8 cellular contexts compared by ENCODE assay signal in genomic region chr3:186570941-186571643, GRCh38. TPM values are rescaled to one million over a fixed set of nuclear protein-coding genes. Genes with fewer than 3 reads are reported as not detected.
DNase-seq lines count a peak whose midpoint lies in the region; ATAC-seq and TF ChIP-seq lines count a peak whose summit lies in the region.

No MANE protein-coding gene starts in this region.

- H3K27me3 Mint-ChIP-seq in naive thymus-derived CD4-positive, alpha-beta T cell = peaks cover 0 to 4% (median 0%) of the 10 kb centered on the region in 5 donors

- H3K36me3 Mint-ChIP-seq in naive thymus-derived CD4-positive, alpha-beta T cell = peaks cover 0 to 25% (median 7%) of the 10 kb centered on the region in 5 donors

- peak overlapping the region; percentile 68 to 96 for H3K9ac ChIP-seq in colonic mucosa (ENCODE audit: low read depth in 2 of 2, low read length in 2 of 2)

- peak overlapping the region; percentile 66 for H3K27ac ChIP-seq in colonic mucosa
- peak overlapping the region; percentile 95 for H3K27ac ChIP-seq in naive thymus-derived CD4-positive, alpha-beta T cell (ENCODE audit: low read depth, low read length)

- peaks cover 0 to 5% (median 0%) of the 10 kb centered on the region in 11 donors for H3K9me3 Mint-ChIP-seq in naive thymus-derived CD4-positive, alpha-beta T cell

- peak overlapping the region; percentile 85 to 99 (median 98) for H3K27ac Mint-ChIP-seq in naive thymus-derived CD4-positive, alpha-beta T cell

- CTCF ChIA-PET in BJ (lab: Yijun Ruan, JAX) = interaction anchor here (1.7 kb wide), 1 partner anchor 44 kb away, joined by 8 read pairs; no protein-coding TSS in a partner anchor
- CTCF ChIA-PET in naive thymus-derived CD4-positive, alpha-beta T cell (lab: Charles Lee) = interaction anchor here (1.0 kb wide), 1 partner anchor 615 kb away, joined by 4 read pairs; no protein-coding TSS in a partner anchor

- ATAC-seq in naive thymus-derived CD4-positive, alpha-beta T cell = no peak

- intact Hi-C loops in colonic mucosa (cut with DNase I) = no loop called here
- intact Hi-C loops in naive thymus-derived CD4-positive, alpha-beta T cell (cut with micrococcal nuclease) = loop anchor here (1.0 to 10.0 kb wide), 15 partner anchors 46 to 1756 kb away; partner anchors contain the start of genes EIF4A2 (in 2 of the 2), RFC4 (in 2 of the 2), SENP2 (in 2 of the 2) and TRA2B (in 2 of the 2)

- peaks cover 20 to 70% (median 65%) of the 10 kb centered on the region in 7 donors for H3K4me1 Mint-ChIP-seq in naive thymus-derived CD4-positive, alpha-beta T cell

- TF ChIP-seq CTCF in BJ (IDR thresholded peaks at IDR 0.05; ENCODE audit: insufficient read depth, low read depth, low read length) = no peak
- TF ChIP-seq CTCF in LNCaP clone FGC (IDR thresholded peaks at IDR 0.05; ENCODE audit: control insufficient read depth, extremely low read depth, insufficient read depth) = no peak
- TF ChIP-seq CTCF in colonic mucosa (IDR thresholded peaks at IDR 0.05) = no peak

- no peaks in the 10 kb centered on the region for H3K27me3 ChIP-seq in BJ (ENCODE audit: control insufficient read depth, insufficient read depth, low read length)
- no peaks in the 10 kb centered on the region for H3K27me3 ChIP-seq in colonic mucosa
- H3K27me3 ChIP-seq in naive thymus-derived CD4-positive, alpha-beta T cell (ENCODE audit: control insufficient read depth in 2 of 2, insufficient read depth in 2 of 2, low read length in 2 of 2) = no peaks in the 10 kb centered on the region

- H3K4me3 ChIP-seq in BJ (ENCODE audit: low read depth, low read length) (peak overlapping the region; percentile 95), LNCaP clone FGC (ENCODE audit: low read depth, low read length) (peak overlapping the region; percentile 90), colonic mucosa (peak overlapping the region; percentile 62)
- peak overlapping the region; percentile 85 for H3K4me3 ChIP-seq in naive thymus-derived CD4-positive, alpha-beta T cell (ENCODE audit: low read length)

- no peaks in the 10 kb centered on the region for H3K9me3 ChIP-seq in colonic mucosa
- H3K9me3 ChIP-seq in naive thymus-derived CD4-positive, alpha-beta T cell (ENCODE audit: control insufficient read depth in 2 of 3, low read length in 3 of 3) = no peaks in the 10 kb centered on the region

- DNase-seq in BJ (ENCODE audit: low read depth) (no peak), LNCaP clone FGC (ENCODE audit: low read depth) (no peak), colonic mucosa (no peak), NCI-H526 treated with DMSO at 0.1 percent for 48 hours (lab: John Stamatoyannopoulos, UW) (no peak), kidney glomerular epithelial cell (lab: John Stamatoyannopoulos, UW) (no peak), pons (ENCODE audit: low spot score) (no peak)
- peak in 1 of 9 donors; percentile 8 for DNase-seq in naive thymus-derived CD4-positive, alpha-beta T cell
- DNase-seq in stimulated activated CD8-positive, alpha-beta memory T cell treated with anti-CD3 and anti-CD28 coated beads, Interleukin-4, amount 100 ng/mL, for 48 hours = no peak

- peak overlapping the region; percentile 83 to 98 (median 95) for H3K4me3 Mint-ChIP-seq in naive thymus-derived CD4-positive, alpha-beta T cell

- H3K36me3 ChIP-seq in BJ (ENCODE audit: control insufficient read depth, insufficient read depth, low read length) (peaks cover 5% of the 10 kb centered on the region; the same call in 1 of the 2 replicates), colonic mucosa (no peaks in the 10 kb centered on the region)
- peaks cover 0 to 13% (median 5%) of the 10 kb centered on the region in 3 experiments for H3K36me3 ChIP-seq in naive thymus-derived CD4-positive, alpha-beta T cell (ENCODE audit: control insufficient read depth in 2 of 3, insufficient read depth in 3 of 3, low read length in 3 of 3)

- POLR2A ChIA-PET in BJ (lab: Charles Lee) = interaction anchor here (0.6 kb wide), 1 partner anchor 19 kb away, joined by 3 read pairs; no protein-coding TSS in a partner anchor
- POLR2A ChIA-PET in naive thymus-derived CD4-positive, alpha-beta T cell (lab: Charles Lee) = interaction anchor here (0.8 to 7.8 kb wide), 11 partner anchors 10 to 985 kb away, joined by 3 to 74 read pairs (median 3); partner anchors contain the start of genes EIF4A2, SENP2 and TRA2B

- peaks cover 12% of the 10 kb centered on the region for H3K4me1 ChIP-seq in colonic mucosa
- H3K4me1 ChIP-seq in naive thymus-derived CD4-positive, alpha-beta T cell (ENCODE audit: control insufficient read depth in 2 of 2, insufficient read depth in 2 of 2, low read length in 2 of 2) = peaks cover 23 to 31% of the 10 kb centered on the region in 2 donors

RNA-seq across cellular contexts. Expression of gene DNAJB11, which starts 0.6 kb away (rescaled TPM):
- polyA plus RNA-seq in BJ (2011; rRNA removed) = 26.2 and 47.7 TPM in 2 replicates
- 9.1 and 9.3 TPM in 2 replicates for polyA minus RNA-seq in BJ (2011; rRNA and poly(A)+ RNA removed)
- total RNA-seq in colonic mucosa = 10 to 100 TPM; 54.7 to 72.5 TPM
- 10 to 100 TPM; 29.9 to 75.2 (median 63.1) TPM for total RNA-seq in naive thymus-derived CD4-positive, alpha-beta T cell
- polyA plus RNA-seq in naive thymus-derived CD4-positive, alpha-beta T cell = 10 to 100 TPM; 27.4 to 28.5 TPM

RNA-seq across cellular contexts. Expression of gene TBCCD1, which starts 4.0 kb away (rescaled TPM):
- 8.3 and 13.2 TPM in 2 replicates for polyA plus RNA-seq in BJ (2011; rRNA removed)
- polyA minus RNA-seq in BJ (2011; rRNA and poly(A)+ RNA removed) = 7.7 and 7.8 TPM in 2 replicates
- 10 to 100 TPM; 10.4 to 14.3 TPM for total RNA-seq in colonic mucosa
- 10 to 100 TPM; 11.3 to 20.3 (median 15.8) TPM for total RNA-seq in naive thymus-derived CD4-positive, alpha-beta T cell
- polyA plus RNA-seq in naive thymus-derived CD4-positive, alpha-beta T cell = 10 to 100 TPM; 13.8 to 21.1 TPM

RNA-seq across cellular contexts. Expression of gene CRYGS, which starts 26.9 kb away (rescaled TPM):
- polyA plus RNA-seq in BJ (2011; rRNA removed) = 1.9 and 2.0 TPM in 2 replicates
- 0.76 and 1.4 TPM in 2 replicates for polyA minus RNA-seq in BJ (2011; rRNA and poly(A)+ RNA removed)
- total RNA-seq in colonic mucosa = 1 to 10 TPM; 2.3 to 2.6 TPM
- total RNA-seq in naive thymus-derived CD4-positive, alpha-beta T cell = 10 to 100 TPM in 2 of 5 experiments, 1 to 10 TPM in 3; 3.1 to 13.9 (median 4.9) TPM
- under 1 TPM in 1 of 2 donors, not detected in 1; 0.26 TPM for polyA plus RNA-seq in naive thymus-derived CD4-positive, alpha-beta T cell

RNA-seq across cellular contexts. Expression of gene AHSG, which starts 41.8 kb away (rescaled TPM):
- polyA plus RNA-seq in BJ (2011; rRNA removed) = not detected in 2 replicates
- not detected in 2 replicates for polyA minus RNA-seq in BJ (2011; rRNA and poly(A)+ RNA removed)
- total RNA-seq in colonic mucosa = 1 to 10 TPM in 1 of 2 donors, not detected in 1; 1.9 TPM
- total RNA-seq in naive thymus-derived CD4-positive, alpha-beta T cell = not detected
- not detected for polyA plus RNA-seq in naive thymus-derived CD4-positive, alpha-beta T cell
